Comparison of ENCODE assay signal across 8 cellular contexts in the genomic region with DNA sequence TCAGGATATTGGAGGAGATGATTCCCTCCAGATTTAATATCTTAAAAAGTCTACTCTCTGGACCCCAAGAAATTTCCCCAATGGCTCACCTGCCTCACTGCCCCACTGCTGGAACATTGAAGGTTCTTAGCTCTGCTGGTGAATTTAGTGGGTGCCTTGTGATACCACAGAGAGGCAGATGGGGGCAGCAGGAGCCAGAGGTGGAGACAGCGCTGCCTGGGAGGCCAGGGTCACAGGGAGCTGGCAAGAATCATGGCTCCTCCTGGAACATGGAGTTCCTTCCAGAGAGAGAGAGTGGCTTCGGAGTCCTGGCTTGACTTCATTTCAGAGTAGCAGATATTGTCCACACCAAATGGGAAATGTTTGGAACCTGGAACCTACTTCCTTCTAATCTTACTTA.
DNase-seq lines count a peak whose midpoint lies in the region; ATAC-seq, FAIRE-seq and TF ChIP-seq lines count a peak whose summit lies in the region.

No MANE protein-coding gene starts in this region.

- in situ Hi-C loops in transverse colon (cut with MboI; ENCODE audit: low pct_ligation_motif_present in 1 of 4, low pct_unique_long_range_greater_than_20kb in 1 of 4, low sequenced_read_pairs in 3 of 4): no loop called here

- peak; percentile 46 for FAIRE-seq in GM12892 (lab: Jason Lieb, UNC)

- H3K4me3 ChIP-seq in SJCRH30: no peak overlapping the region
- H3K4me3 ChIP-seq in body of pancreas: no peak overlapping the region
- H3K4me3 ChIP-seq in lower lobe of right lung: no peak overlapping the region
- H3K4me3 ChIP-seq in transverse colon: no peak overlapping the region

- TF ChIP-seq EP300 in transverse colon (IDR thresholded peaks at IDR 0.05; ENCODE audit: low read depth): no peak

- H3K4me1 ChIP-seq in SJCRH30: no peaks in the 10 kb centered on the region
- peaks cover 2% of the 10 kb centered on the region for H3K4me1 ChIP-seq in body of pancreas
- no peaks in the 10 kb centered on the region for H3K4me1 ChIP-seq in lower lobe of right lung
- no peaks in the 10 kb centered on the region for H3K4me1 ChIP-seq in transverse colon

- H3K9me3 ChIP-seq in SJCRH30 (replicated peaks): no peaks in the 10 kb centered on the region
- H3K9me3 ChIP-seq in body of pancreas: no peaks in the 10 kb centered on the region
- H3K9me3 ChIP-seq in lower lobe of right lung: no peaks in the 10 kb centered on the region
- H3K9me3 ChIP-seq in transverse colon: no peaks in the 10 kb centered on the region

- intact Hi-C loops in body of pancreas (cut with DNase I): no loop called here
- intact Hi-C loops in lower lobe of right lung (cut with DNase I): no loop called here
- intact Hi-C loops in transverse colon (cut with DNase I; ENCODE audit: low total_unique reads): no loop called here

- H3K27ac ChIP-seq in SJCRH30: no peak overlapping the region
- H3K27ac ChIP-seq in body of pancreas: no peak overlapping the region
- H3K27ac ChIP-seq in lower lobe of right lung: no peak overlapping the region
- H3K27ac ChIP-seq in transverse colon: no peak overlapping the region

- WGBS in body of pancreas, 2 donors: 14 to 31% methylated on average over 1 to 2 of the region's 2 CpGs
- WGBS in transverse colon (ENCODE audit: low coverage in 1 of 2), 2 donors: 41% methylated on average over 2 of the region's 2 CpGs; no CpG with 5 or more reads in 1 of the 2 donors

- H3K36me3 ChIP-seq in SJCRH30 (no peaks in the 10 kb centered on the region), body of pancreas (replicated peaks in 1 of 2; ENCODE audit: insufficient read depth in 1 of 2, low read depth in 2 of 2) (no peaks in the 10 kb centered on the region), lower lobe of right lung (no peaks in the 10 kb centered on the region), transverse colon (no peaks in the 10 kb centered on the region)

- H3K27me3 ChIP-seq in SJCRH30 (no peaks in the 10 kb centered on the region), body of pancreas (no peaks in the 10 kb centered on the region), lower lobe of right lung (ENCODE audit: low read depth) (no peaks in the 10 kb centered on the region), transverse colon (no peaks in the 10 kb centered on the region)

- TF ChIP-seq CTCF in AG09319 (IDR thresholded peaks at IDR 0.05; ENCODE audit: low read depth, low read length) (peak; percentile 30), body of pancreas (IDR thresholded peaks at IDR 0.05) (peak in 6 of 7 experiments; percentile 39 to 68 (median 56)), lower lobe of right lung (IDR thresholded peaks at IDR 0.05) (peak; percentile 63), transverse colon (IDR thresholded peaks at IDR 0.05) (peak in 4 of 5 experiments; percentile 37 to 53 (median 48))

- DNase-seq in AG09319 (ENCODE audit: extremely low read depth, low read depth) (no peak), GM12892 (ENCODE audit: insufficient read length) (peak; percentile 6), SJCRH30 (peak; percentile 10 to 38), body of pancreas (peak; percentile 68 to 75 (median 74)), lower lobe of right lung (peak; percentile 51), transverse colon (peak; percentile 44)

- TF ChIP-seq POLR2A in GM12892 (IDR thresholded peaks at IDR 0.05; ENCODE audit: low read depth, low read length): no peak
- TF ChIP-seq POLR2A in body of pancreas (IDR thresholded peaks at IDR 0.05): no peak
- no peak for TF ChIP-seq POLR2A in transverse colon (IDR thresholded peaks at IDR 0.05)

- ATAC-seq in HG02981 (IDR thresholded peaks at IDR 0.05; ENCODE audit: unreplicated experiment) (peak; percentile 68), body of pancreas (peak; percentile 89), lower lobe of right lung (peak; percentile 62 to 84), HG03139 (IDR thresholded peaks at IDR 0.05; ENCODE audit: unreplicated experiment) (no peak)
